39 cellular contexts compared by ENCODE assay signal in genomic region chr1:65180977-65181376, GRCh38.
"Had no signal": no experiment of that assay in that cellular context is flagged by ENCODE, and none has a peak within 500 bp of the region (broad histone marks: within the 10 kb centered on the region; RNA-seq: fewer than 3 reads in every experiment).

No MANE protein-coding gene starts in this region.

- H3K4me3 Mint-ChIP-seq: activated B cell treated with CpG ODN at 0.5 μM for 24 hours; activated CD4-positive, alpha-beta memory T cell treated with anti-CD3 and anti-CD28 coated beads for 36 hours; activated CD4-positive, alpha-beta T cell treated with anti-CD3 and anti-CD28 coated beads, Interleukin-2, amount 10 ng/mL, durations not matched to agents 24 days and 14 days; activated CD8-positive, alpha-beta T cell treated with anti-CD3 and anti-CD28 coated beads for 36 hours; activated naive CD4-positive, alpha-beta T cell treated with anti-CD3 and anti-CD28 coated beads, Interleukin-2, amount 10 ng/mL, durations not matched to agents 7 days and 5 days; activated naive CD4-positive, alpha-beta T cell treated with anti-CD3 and anti-CD28 coated beads, Interleukin-2, amount 50 U/mL, for 24 hours; activated naive CD8-positive, alpha-beta T cell; activated naive CD8-positive, alpha-beta T cell treated with anti-CD3 and anti-CD28 coated beads, Interleukin-2, amount 10 ng/mL, durations not matched to agents 7 days and 5 days; activated naive CD8-positive, alpha-beta T cell treated with anti-CD3 and anti-CD28 coated beads, Interleukin-2, amount 50 U/mL, for 24 hours; activated T-cell treated with anti-CD3 and anti-CD28 coated beads, Interleukin-2, amount 50 U/mL, for 4 hours; activated T-cell treated with anti-CD3 and anti-CD28 coated beads, Interleukin-2, amount 50 U/mL, for 72 hours; activated T-helper 1 cell treated with anti-CD3 and anti-CD28 coated beads, Interleukin-12 subunit alpha, Interleukin-12 subunit beta, Interleukin-2, Interleukin-4 antibody, amounts not matched to agents 30 ng/mL and 10 ng/mL and 1 ng/mL, durations not matched to agents 14 hours and 24 hours and 36 hours; activated T-helper 17 cell treated with anti-CD3 and anti-CD28 coated beads, Interleukin-2, amount 50 U/mL, for 72 hours; brain; central memory CD8-positive, alpha-beta T cell; T-helper 1 cell treated with Interleukin-12 subunit alpha and Interleukin-12 subunit beta and Interleukin-4 antibody, amounts not matched to agents 30 μg/mL and 1 μg/mL, for 36 hours; T-helper 2 cell treated with Interferon-gamma antibody and Interleukin-4, amounts not matched to agents 5 μg/mL and 100 μg/mL, for 36 hours had no signal

- H3K27ac Mint-ChIP-seq: activated B cell treated with CpG ODN at 0.5 μM for 24 hours; activated CD4-positive, alpha-beta memory T cell treated with anti-CD3 and anti-CD28 coated beads for 36 hours; activated CD4-positive, alpha-beta T cell treated with anti-CD3 and anti-CD28 coated beads, Interleukin-2, amount 10 ng/mL, durations not matched to agents 24 days and 14 days; activated CD8-positive, alpha-beta T cell treated with anti-CD3 and anti-CD28 coated beads for 36 hours; activated naive CD4-positive, alpha-beta T cell treated with anti-CD3 and anti-CD28 coated beads, Interleukin-2, amount 10 ng/mL, durations not matched to agents 7 days and 5 days; activated naive CD4-positive, alpha-beta T cell treated with anti-CD3 and anti-CD28 coated beads, Interleukin-2, amount 50 U/mL, for 24 hours; activated naive CD8-positive, alpha-beta T cell; activated naive CD8-positive, alpha-beta T cell treated with anti-CD3 and anti-CD28 coated beads, Interleukin-2, amount 10 ng/mL, durations not matched to agents 7 days and 5 days; activated naive CD8-positive, alpha-beta T cell treated with anti-CD3 and anti-CD28 coated beads, Interleukin-2, amount 50 U/mL, for 24 hours; activated T-cell treated with anti-CD3 and anti-CD28 coated beads, Interleukin-2, amount 50 U/mL, for 72 hours; activated T-helper 1 cell treated with anti-CD3 and anti-CD28 coated beads, Interleukin-12 subunit alpha, Interleukin-12 subunit beta, Interleukin-2, Interleukin-4 antibody, amounts not matched to agents 30 ng/mL and 10 ng/mL and 1 ng/mL, durations not matched to agents 14 hours and 24 hours and 36 hours; activated T-helper 17 cell treated with anti-CD3 and anti-CD28 coated beads, Interleukin-2, amount 50 U/mL, for 72 hours; T-helper 1 cell treated with Interleukin-12 subunit alpha and Interleukin-12 subunit beta and Interleukin-4 antibody, amounts not matched to agents 30 μg/mL and 1 μg/mL, for 36 hours; T-helper 2 cell treated with Interferon-gamma antibody and Interleukin-4, amounts not matched to agents 5 μg/mL and 100 μg/mL, for 36 hours had no signal

- H3K4me3 ChIP-seq: ascending aorta, cardiac muscle cell had no signal

- H3K27me3 ChIP-seq: ascending aorta, cardiac muscle cell had no signal

- H3K4me1 Mint-ChIP-seq: activated B cell treated with CpG ODN at 0.5 μM for 24 hours; activated naive CD4-positive, alpha-beta T cell treated with anti-CD3 and anti-CD28 coated beads, Interleukin-2, amount 10 ng/mL, durations not matched to agents 7 days and 5 days; activated naive CD4-positive, alpha-beta T cell treated with anti-CD3 and anti-CD28 coated beads, Interleukin-2, amount 50 U/mL, for 24 hours; activated naive CD8-positive, alpha-beta T cell treated with anti-CD3 and anti-CD28 coated beads, Interleukin-2, amount 50 U/mL, for 24 hours; activated T-helper 17 cell treated with anti-CD3 and anti-CD28 coated beads, Interleukin-2, amount 50 U/mL, for 72 hours; central memory CD8-positive, alpha-beta T cell had no signal

- FAIRE-seq: bronchial epithelial cell, TTC549 had no signal

- H3K9me3 Mint-ChIP-seq: activated B cell treated with CpG ODN at 0.5 μM for 24 hours; activated CD4-positive, alpha-beta memory T cell treated with anti-CD3 and anti-CD28 coated beads for 36 hours; activated CD4-positive, alpha-beta T cell treated with anti-CD3 and anti-CD28 coated beads, Interleukin-2, amount 10 ng/mL, durations not matched to agents 24 days and 14 days; activated CD8-positive, alpha-beta T cell treated with anti-CD3 and anti-CD28 coated beads for 36 hours; activated naive CD4-positive, alpha-beta T cell treated with anti-CD3 and anti-CD28 coated beads, Interleukin-2, amount 10 ng/mL, durations not matched to agents 7 days and 5 days; activated naive CD4-positive, alpha-beta T cell treated with anti-CD3 and anti-CD28 coated beads, Interleukin-2, amount 50 U/mL, for 24 hours; activated naive CD8-positive, alpha-beta T cell treated with anti-CD3 and anti-CD28 coated beads, Interleukin-2, amount 10 ng/mL, durations not matched to agents 7 days and 5 days; activated naive CD8-positive, alpha-beta T cell treated with anti-CD3 and anti-CD28 coated beads, Interleukin-2, amount 50 U/mL, for 24 hours; activated T-cell treated with anti-CD3 and anti-CD28 coated beads, Interleukin-2, amount 50 U/mL, for 4 hours; activated T-cell treated with anti-CD3 and anti-CD28 coated beads, Interleukin-2, amount 50 U/mL, for 72 hours; activated T-helper 1 cell treated with anti-CD3 and anti-CD28 coated beads, Interleukin-12 subunit alpha, Interleukin-12 subunit beta, Interleukin-2, Interleukin-4 antibody, amounts not matched to agents 30 ng/mL and 10 ng/mL and 1 ng/mL, durations not matched to agents 14 hours and 24 hours and 36 hours; activated T-helper 17 cell treated with anti-CD3 and anti-CD28 coated beads, Interleukin-2, amount 50 U/mL, for 72 hours; central memory CD8-positive, alpha-beta T cell; T-helper 1 cell treated with Interleukin-12 subunit alpha and Interleukin-12 subunit beta and Interleukin-4 antibody, amounts not matched to agents 30 μg/mL and 1 μg/mL, for 36 hours; T-helper 2 cell treated with Interferon-gamma antibody and Interleukin-4, amounts not matched to agents 5 μg/mL and 100 μg/mL, for 36 hours had no signal

- H3K27me3 Mint-ChIP-seq: activated B cell treated with CpG ODN at 0.5 μM for 24 hours; activated CD4-positive, alpha-beta memory T cell treated with anti-CD3 and anti-CD28 coated beads for 36 hours; activated CD4-positive, alpha-beta T cell treated with anti-CD3 and anti-CD28 coated beads, Interleukin-2, amount 10 ng/mL, durations not matched to agents 24 days and 14 days; activated CD8-positive, alpha-beta T cell treated with anti-CD3 and anti-CD28 coated beads for 36 hours; activated naive CD4-positive, alpha-beta T cell treated with anti-CD3 and anti-CD28 coated beads, Interleukin-2, amount 50 U/mL, for 24 hours; activated naive CD8-positive, alpha-beta T cell; activated naive CD8-positive, alpha-beta T cell treated with anti-CD3 and anti-CD28 coated beads, Interleukin-2, amount 10 ng/mL, durations not matched to agents 7 days and 5 days; activated naive CD8-positive, alpha-beta T cell treated with anti-CD3 and anti-CD28 coated beads, Interleukin-2, amount 50 U/mL, for 24 hours; brain had no signal

- H3K9me3 ChIP-seq: ascending aorta had no signal

- H3K27ac ChIP-seq: ascending aorta, cardiac muscle cell, WERI-Rb-1 had no signal

- ATAC-seq: activated CD8-positive, alpha-beta T cell treated with anti-CD3 and anti-CD28 coated beads for 36 hours; activated naive CD8-positive, alpha-beta T cell treated with anti-CD3 and anti-CD28 coated beads, Interleukin-2, amount 50 U/mL, for 24 hours; activated T-cell treated with anti-CD3 and anti-CD28 coated beads, Interleukin-2, amount 50 U/mL, for 4 hours; activated T-cell treated with anti-CD3 and anti-CD28 coated beads, Interleukin-2, amount 50 U/mL, for 72 hours; activated T-helper 17 cell treated with anti-CD3 and anti-CD28 coated beads, Interleukin-2, amount 50 U/mL, for 72 hours had no signal

- H3K36me3 Mint-ChIP-seq: activated CD4-positive, alpha-beta memory T cell treated with anti-CD3 and anti-CD28 coated beads for 36 hours; activated naive CD4-positive, alpha-beta T cell treated with anti-CD3 and anti-CD28 coated beads, Interleukin-2, amount 10 ng/mL, durations not matched to agents 7 days and 5 days; activated naive CD4-positive, alpha-beta T cell treated with anti-CD3 and anti-CD28 coated beads, Interleukin-2, amount 50 U/mL, for 24 hours; activated naive CD8-positive, alpha-beta T cell had no signal

- DNase-seq: activated B cell treated with CpG ODN at 0.5 μM for 24 hours; activated CD4-positive, alpha-beta memory T cell treated with anti-CD3 and anti-CD28 coated beads for 36 hours; activated CD4-positive, alpha-beta T cell treated with anti-CD3 and anti-CD28 coated beads for 4 hours; activated CD4-positive, alpha-beta T cell treated with anti-CD3 and anti-CD28 coated beads, Interleukin-2, amount 10 ng/mL, durations not matched to agents 24 days and 14 days; activated CD4-positive, alpha-beta T cell treated with anti-CD3 and anti-CD28 coated beads, Interleukin-2, amount 50 U/mL, for 1 hour; activated CD4-positive, alpha-beta T cell treated with anti-CD3 and anti-CD28 coated beads, Interleukin-2, amount 50 U/mL, for 4 hours; activated CD4-positive, CD25-positive, alpha-beta regulatory T cell treated with anti-CD3 and anti-CD28 coated beads, Interleukin-2, amount 50 U/mL, for 72 hours; activated CD8-positive, alpha-beta memory T cell treated with anti-CD3 and anti-CD28 coated beads, Interleukin-2, amount 50 U/mL, for 4 hours; activated CD8-positive, alpha-beta T cell treated with anti-CD3 and anti-CD28 coated beads for 36 hours; activated effector memory CD4-positive, alpha-beta T cell treated with anti-CD3 and anti-CD28 coated beads, Interleukin-2, amount 50 U/mL, for 16 hours; activated gamma-delta T cell treated with Interleukin-2 at 50 U/mL for 16 hours; activated naive CD4-positive, alpha-beta T cell; activated naive CD4-positive, alpha-beta T cell treated with anti-CD3 and anti-CD28 coated beads, Interleukin-2, amount 10 ng/mL, durations not matched to agents 7 days and 5 days; activated naive CD8-positive, alpha-beta T cell treated with anti-CD3 and anti-CD28 coated beads, Interleukin-2, amount 10 ng/mL, durations not matched to agents 7 days and 5 days; activated naive CD8-positive, alpha-beta T cell treated with anti-CD3 and anti-CD28 coated beads, Interleukin-2, amount 50 U/mL, for 24 hours; activated T-cell treated with anti-CD3 and anti-CD28 coated beads for 4 hours; activated T-cell treated with anti-CD3 and anti-CD28 coated beads, Interleukin-2, amount 50 U/mL, for 1 hour; activated T-cell treated with anti-CD3 and anti-CD28 coated beads, Interleukin-2, amount 50 U/mL, for 4 hours; activated T-cell treated with anti-CD3 and anti-CD28 coated beads, Interleukin-2, amount 50 U/mL, for 72 hours; amygdala; anterior cingulate cortex; caudate nucleus; cerebellar nuclear complex; T-helper 1 cell; T-helper 2 cell; T-helper 9 cell; WERI-Rb-1 had no signal

- H3K36me3 ChIP-seq: ascending aorta, cardiac muscle cell, WERI-Rb-1 had no signal
